In genomic region chr15:39313881-39314280, GRCh38 we compare ENCODE assay signal across 19 cellular contexts.
DNase-seq lines count a peak whose midpoint lies in the region; ATAC-seq, FAIRE-seq and TF ChIP-seq lines count a peak whose summit lies in the region.
"Had no signal": no experiment of that assay in that cellular context is flagged by ENCODE, and none has a peak within 500 bp of the region (broad histone marks: within the 10 kb centered on the region; RNA-seq: fewer than 3 reads in every experiment).

No MANE protein-coding gene starts in this region.

- no peaks in the 10 kb centered on the region for H3K9me3 ChIP-seq in IMR-90 (ENCODE audit: control insufficient read depth, insufficient read depth, low read length)
- H3K9me3 ChIP-seq in small intestine (ENCODE audit: control insufficient read depth, low read depth) = no peaks in the 10 kb centered on the region
- H3K9me3 ChIP-seq in esophagus muscularis mucosa = no peaks in the 10 kb centered on the region
- H3K9me3 ChIP-seq: BLaER1, Caco-2 had no signal

- H3K27ac ChIP-seq in C4-2B (peak overlapping the region; percentile 46), IMR-90 (ENCODE audit: insufficient read depth, low read length) (no peak overlapping the region), small intestine (ENCODE audit: low read depth in 1 of 2, low read length in 1 of 2) (no peak overlapping the region), esophagus muscularis mucosa (replicated peaks in 1 of 4) (no peak overlapping the region)
- H3K27ac ChIP-seq: BLaER1 had no signal

- no peak overlapping the region for H3K4me3 ChIP-seq in IMR-90 (ENCODE audit: insufficient read depth, low read depth, low read length)
- H3K4me3 ChIP-seq in small intestine (ENCODE audit: low read depth in 1 of 2, low read length in 2 of 2) = no peak overlapping the region
- H3K4me3 ChIP-seq in esophagus muscularis mucosa = no peak overlapping the region
- H3K4me3 ChIP-seq: BLaER1, K562 had no signal

- no peak overlapping the region for H3K56ac ChIP-seq in IMR-90 (ENCODE audit: extremely low read depth, insufficient read depth, low read length)

- H3K27me3 ChIP-seq in IMR-90 (ENCODE audit: control insufficient read depth, insufficient read depth, low read length) = no peaks in the 10 kb centered on the region
- no peaks in the 10 kb centered on the region for H3K27me3 ChIP-seq in small intestine (ENCODE audit: control insufficient read depth in 2 of 2, insufficient read depth in 2 of 2, low read length in 2 of 2)
- H3K27me3 ChIP-seq in esophagus muscularis mucosa = no peaks in the 10 kb centered on the region
- H3K27me3 ChIP-seq: BLaER1 had no signal

- DNase-seq in IMR-90 (no peak), left lobe of liver (ENCODE audit: low spot score) (no peak), small intestine (peak; percentile 60), esophagus muscularis mucosa (ENCODE audit: extremely low spot score) (no peak), left colon (no peak), HK-2 (ENCODE audit: unreplicated experiment) (no peak)
- DNase-seq: 8988T; Caco-2; CD4-positive, CD25-positive, alpha-beta regulatory T cell; CD8-positive, alpha-beta memory T cell; GOT3; HFFc6 had no signal

- H2BK20ac ChIP-seq in IMR-90 (ENCODE audit: low read depth, low read length) = no peak overlapping the region

- no peak for TF ChIP-seq RAD21 in IMR-90 (IDR thresholded peaks at IDR 0.05; ENCODE audit: low read length)

- H3K23ac ChIP-seq in IMR-90 (ENCODE audit: low read depth, low read length) = no peak overlapping the region

- TF ChIP-seq CTCF in C4-2B (conservative IDR thresholded peaks at IDR 0.05) (no peak), IMR-90 (conservative IDR thresholded peaks at IDR 0.05; ENCODE audit: low read depth, low read length) (no peak), esophagus muscularis mucosa (IDR thresholded peaks at IDR 0.05) (no peak)

- no CpG with 5 or more reads among the region's 1 CpG for WGBS in IMR-90 (ENCODE audit: extremely low coverage in 2 of 2, insufficient read length in 1 of 2), 2 experiments
- WGBS in small intestine, 3 donors = 21 to 64% (median 30%) methylated on average over 1 of the region's 1 CpG
- WGBS in esophagus muscularis mucosa = 97% methylated on average over 1 of the region's 1 CpG

- no peak for FAIRE-seq in small intestine (lab: Jason Lieb, UNC)
- FAIRE-seq: D721Med, G401.6, GM12891, K562 had no signal

- BruUV-seq in IMR-90 (replicated peaks; lab: Mats Ljungman, UMichigan) = no TSS peak

- POLR2A ChIA-PET in IMR-90 (lab: Charles Lee; ENCODE audit: unreplicated experiment) = no interaction called here

- no peak for TF ChIP-seq EP300 in esophagus muscularis mucosa (IDR thresholded peaks at IDR 0.05)

- no peak overlapping the region for H4K5ac ChIP-seq in IMR-90 (ENCODE audit: low read depth, low read length)

- no peak for ATAC-seq in IMR-90 (ENCODE audit: low read depth)
- ATAC-seq in left lobe of liver = peak; percentile 53
- no peak for ATAC-seq in left colon
- ATAC-seq: HCT116, K562 had no signal

- in situ Hi-C loops in IMR-90 (cut with MboI; ENCODE audit: low sequenced_read_pairs) = loop anchor here (25.0 kb wide), 1 partner anchor 602 kb away; no protein-coding TSS in a partner anchor

- H2BK15ac ChIP-seq in IMR-90 (ENCODE audit: low read depth, low read length) = no peak overlapping the region; the same call in 2 of the 3 replicates

- CTCF ChIA-PET in IMR-90 (lab: Yijun Ruan, JAX) = no interaction called here

- dilution Hi-C loops in IMR-90 (cut with HindIII; ENCODE audit: low sequenced_read_pairs, unreplicated experiment) = no loop called here

- no peak overlapping the region for H2BK120ac ChIP-seq in IMR-90 (ENCODE audit: low read depth, low read length)

- H3K4me1 ChIP-seq in IMR-90 (ENCODE audit: control insufficient read depth, insufficient read depth, low read length) (peaks cover 20% of the 10 kb centered on the region), small intestine (ENCODE audit: control insufficient read depth in 2 of 2, insufficient read depth in 1 of 2, low read depth in 1 of 2, low read length in 1 of 2) (peaks cover 0 to 8% of the 10 kb centered on the region in 2 donors), esophagus muscularis mucosa (peaks cover 0 to 40% (median 24%) of the 10 kb centered on the region in 4 donors)
- H3K4me1 ChIP-seq: BLaER1 had no signal

- H2AK5ac ChIP-seq in IMR-90 (ENCODE audit: low read depth, low read length) = no peak overlapping the region

- H3K79me1 ChIP-seq in IMR-90 (ENCODE audit: low read depth in 1 of 2, low read length in 2 of 2) = peaks cover 0 to 5% of the 10 kb centered on the region in 2 experiments; a peak in 1 of 4 replicates

- H2BK5ac ChIP-seq in IMR-90 (ENCODE audit: low read depth, low read length, poor library complexity, severe bottlenecking) = no peak overlapping the region

- H3K9me1 ChIP-seq in IMR-90 (ENCODE audit: insufficient read depth, low read length) = peaks cover 6% of the 10 kb centered on the region

- no peak overlapping the region for H4K91ac ChIP-seq in IMR-90 (ENCODE audit: insufficient read depth, low read depth, low read length)

- H4K8ac ChIP-seq in IMR-90 (ENCODE audit: low read depth in 2 of 2, low read length in 2 of 2) = no peak overlapping the region

- H3K18ac ChIP-seq in IMR-90 (ENCODE audit: low read depth, low read length) = 0 out of 2 replicates have a peak overlapping the region, but pooled peaks have one; percentile 24

- no peak overlapping the region for H2AK9ac ChIP-seq in IMR-90 (replicated peaks; ENCODE audit: low read depth, low read length, poor library complexity)

- H2AFZ ChIP-seq in IMR-90 (replicated peaks; ENCODE audit: low read length, poor library complexity) = no peak overlapping the region

- no peak overlapping the region; the same call in 1 of the 2 replicates for H3K4ac ChIP-seq in IMR-90 (ENCODE audit: low read depth, low read length)

- H3K14ac ChIP-seq in IMR-90 (replicated peaks; ENCODE audit: low read depth, low read length) = no peak overlapping the region

- no peaks in the 10 kb centered on the region for H3K36me3 ChIP-seq in IMR-90 (ENCODE audit: control insufficient read depth, insufficient read depth, low read length)
- H3K36me3 ChIP-seq in small intestine (ENCODE audit: control insufficient read depth in 2 of 2, insufficient read depth in 2 of 2, low read length in 2 of 2) = no peaks in the 10 kb centered on the region
- H3K36me3 ChIP-seq in esophagus muscularis mucosa = no peaks in the 10 kb centered on the region
- H3K36me3 ChIP-seq: BLaER1 had no signal

- intact Hi-C loops in IMR-90 (cut with micrococcal nuclease) = no loop called here
- intact Hi-C loops in esophagus muscularis mucosa (cut with DNase I) = no loop called here
- intact Hi-C loops in left colon (cut with DNase I, micrococcal nuclease) = loop anchor here in 1 of 2 donors (10.0 kb wide), 1 partner anchor 271 kb away; the partner anchor contains the start of gene THBS1

- no peaks in the 10 kb centered on the region for H4K20me1 ChIP-seq in IMR-90 (ENCODE audit: insufficient read depth, low read length)
- H4K20me1 ChIP-seq: BLaER1 had no signal

- no peak overlapping the region for H3K9ac ChIP-seq in IMR-90 (ENCODE audit: low read depth, low read length)
- H3K9ac ChIP-seq: BLaER1 had no signal

- TF ChIP-seq POLR2A in IMR-90 (IDR thresholded peaks at IDR 0.05; ENCODE audit: low read depth, low read length) (no peak), esophagus muscularis mucosa (IDR thresholded peaks at IDR 0.05; ENCODE audit: low read depth) (no peak)

- no peak overlapping the region for H3K4me2 ChIP-seq in IMR-90 (ENCODE audit: low read depth, low read length)
- H3K4me2 ChIP-seq: BLaER1 had no signal

TF ChIP-seq in IMR-90, 13 proteins besides CTCF, POLR2A, EP300 and RAD21:
- no peak for TF ChIP-seq USF2 (IDR thresholded peaks at IDR 0.05; ENCODE audit: low read depth, low read length)
- TF ChIP-seq RFX5 (IDR thresholded peaks at IDR 0.05; ENCODE audit: low read depth, low read length) = no peak
- no peak for TF ChIP-seq RCOR1 (IDR thresholded peaks at IDR 0.05; ENCODE audit: insufficient replicate concordance, low read length)
- no peak for TF ChIP-seq MXI1 (IDR thresholded peaks at IDR 0.05; ENCODE audit: borderline replicate concordance, low read depth, low read length)
- TF ChIP-seq FOS (IDR thresholded peaks at IDR 0.05; ENCODE audit: low read depth, low read length) = no peak
- no peak for TF ChIP-seq CEBPB (IDR thresholded peaks at IDR 0.05; ENCODE audit: low read depth, low read length)
- no peak for TF ChIP-seq MAFK (IDR thresholded peaks at IDR 0.05; ENCODE audit: low read depth, low read length)
- no peak for TF ChIP-seq CHD1 (IDR thresholded peaks at IDR 0.05; ENCODE audit: low read depth, low read length)
- no peak for TF ChIP-seq SMC3 (IDR thresholded peaks at IDR 0.05; ENCODE audit: low read depth, low read length)
- TF ChIP-seq ELK1 (IDR thresholded peaks at IDR 0.05; ENCODE audit: borderline replicate concordance, low read depth, low read length) = no peak
- TF ChIP-seq NFE2L2 (IDR thresholded peaks at IDR 0.05; ENCODE audit: low read depth, low read length) = no peak
